Comparison of ENCODE assay signal across 2 cellular contexts in the genomic region with DNA sequence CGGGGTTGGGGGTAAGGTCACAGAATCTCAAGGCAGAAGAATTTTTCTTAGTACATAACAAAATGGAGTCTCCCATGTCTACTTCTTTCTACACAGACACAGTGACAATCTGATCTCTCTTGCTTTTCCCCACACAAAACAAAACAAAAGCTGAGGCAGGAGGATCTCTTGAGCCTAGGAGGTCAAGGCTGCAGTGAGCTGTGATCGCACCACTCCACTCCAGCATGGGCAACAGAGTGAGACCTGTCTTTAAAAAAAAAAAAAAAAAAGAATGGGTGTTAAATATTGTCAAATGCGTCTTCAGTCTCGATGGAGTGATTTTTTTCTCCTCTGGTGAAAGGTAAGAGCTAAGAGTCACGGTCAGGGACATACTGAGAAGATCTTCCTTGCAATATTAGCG. TPM values are rescaled to one million over a fixed set of nuclear protein-coding genes. Genes with fewer than 3 reads are reported as not detected.
"Had no signal": no experiment of that assay in that cellular context is flagged by ENCODE, and none has a peak within 500 bp of the region (broad histone marks: within the 10 kb centered on the region; RNA-seq: fewer than 3 reads in every experiment).

No MANE protein-coding gene starts in this region.

RNA-seq across cellular contexts. Expression of a gene that starts 30.4 kb away (rescaled TPM):
- total RNA-seq: GM23248 had no signal

RNA-seq across cellular contexts. Expression of a gene that starts 33.2 kb away (rescaled TPM):
- total RNA-seq: H1 had no signal
